Comparison of ENCODE assay signal across 8 cellular contexts in genomic region chr11:117144477-117145392, GRCh38. TPM values are rescaled to one million over a fixed set of nuclear protein-coding genes. Genes with fewer than 3 reads are reported as not detected.
DNase-seq lines count a peak whose midpoint lies in the region; ATAC-seq, FAIRE-seq and TF ChIP-seq lines count a peak whose summit lies in the region.

No MANE protein-coding gene starts in this region.

- TF ChIP-seq POLR2A in HepG2 (IDR thresholded peaks at IDR 0.05; ENCODE audit: insufficient read depth in 1 of 2, low read depth in 2 of 2, low read length in 2 of 2) = no peak

- ATAC-seq in activated CD4-positive, CD25-positive, alpha-beta regulatory T cell treated with anti-CD3 and anti-CD28 coated beads, Interleukin-2, amount 50 U/mL, for 24 hours = peak; percentile 42 to 56
- ATAC-seq in HepG2 = peak; percentile 82

- POLR2A ChIA-PET in HepG2 (lab: Yijun Ruan, JAX) = interaction anchor here (0.7 to 4.4 kb wide), 18 partner anchors 11 to 371 kb away, joined by 3 to 41 read pairs (median 6); partner anchors contain the start of genes APOA1, APOC3, BUD13 and CEP164

- H3K79me2 ChIP-seq in HepG2 (ENCODE audit: insufficient read depth, low read length) = peaks cover 51% of the 10 kb centered on the region

- H2AFZ ChIP-seq in HepG2 (ENCODE audit: low read length) = no peak overlapping the region

- CTCF ChIA-PET in HepG2 (lab: Yijun Ruan, JAX; ENCODE audit: low intra/inter-chr PET ratio, low total read pairs) = no interaction called here

- H4K20me1 ChIP-seq in HepG2 (ENCODE audit: insufficient read depth, low read length) = peaks cover 42% of the 10 kb centered on the region

- H3K9me3 ChIP-seq in HepG2 (ENCODE audit: low read length) = no peaks in the 10 kb centered on the region

- under 1% methylated on average over 24 of the region's 62 CpGs for WGBS in HepG2 (ENCODE audit: low lambda C conversion rate)

- H3K4me1 Mint-ChIP-seq in HFFc6 (ENCODE audit: low read depth) = peaks cover 42% of the 10 kb centered on the region

- intact Hi-C loops in HepG2 (cut with micrococcal nuclease; ENCODE audit: unreplicated experiment) = no loop called here

- H3K27ac ChIP-seq in HepG2 (ENCODE audit: extremely low read length, insufficient read depth, low read length) = peak overlapping the region; percentile 62

- DNase-seq in NK-92 treated with Interleukin-12 subunit alpha and Interleukin-12 subunit beta, amount 100 ng/mL, for 24 hours (lab: John Stamatoyannopoulos, UW) = peak; percentile 73
- DNase-seq in NK-92 (lab: John Stamatoyannopoulos, UW; ENCODE audit: unreplicated experiment) (no peak), HFFc6 (peak; percentile 71), M059J (ENCODE audit: low read depth) (peak; percentile 87), ecto neural progenitor cell (ENCODE audit: low spot score) (peak; percentile 47), HepG2 (ENCODE audit: low spot score) (peak; percentile 64)
- DNase-seq in stimulated activated CD8-positive, alpha-beta memory T cell treated with anti-CD3 and anti-CD28 coated beads, Interleukin-2, amount 100 ng/mL, for 48 hours (ENCODE audit: low read depth in 2 of 2) = peak; percentile 28 to 40

- peak overlapping the region; percentile 95 for H3K27ac Mint-ChIP-seq in HFFc6

- no peak for TF ChIP-seq CTCF in HFFc6 (IDR thresholded peaks at IDR 0.05)
- no peak; the same call in 1 of the 2 replicates for TF ChIP-seq CTCF in HepG2 (CRISPR knock-in tag; IDR thresholded peaks at IDR 0.05)

- H3K4me3 Mint-ChIP-seq in HFFc6 = peak overlapping the region; percentile 99

- peaks cover 5 to 19% of the 10 kb centered on the region in 2 experiments for H3K36me3 ChIP-seq in HepG2 (replicated peaks in 1 of 2; ENCODE audit: control insufficient read depth in 1 of 2, insufficient read depth in 2 of 2, low read length in 2 of 2)

- H3K4me1 ChIP-seq in HepG2 (ENCODE audit: insufficient read depth, low read length) = peaks cover 23% of the 10 kb centered on the region

- in situ Hi-C loops in HepG2 (cut with HindIII; ENCODE audit: extremely low pct_ligation_motif_present, low pct_unique_long_range_greater_than_20kb) = no loop called here

- BruUV-seq in HepG2 (replicated peaks; lab: Mats Ljungman, UMichigan) = no TSS peak

- H3K4me3 ChIP-seq in HepG2 (replicated peaks in 1 of 3; ENCODE audit: insufficient read depth in 1 of 3, low read depth in 2 of 3, low read length in 3 of 3) = peak overlapping the region; percentile 86 to 97 (median 94)

- H3K9ac ChIP-seq in HepG2 (ENCODE audit: insufficient read depth, low read depth, low read length) = peak overlapping the region; percentile 76

- peaks cover 2% of the 10 kb centered on the region; the same call in 1 of the 2 replicates for H3K27me3 Mint-ChIP-seq in HFFc6 (ENCODE audit: insufficient read depth)

- no peak for TF ChIP-seq RAD21 in HepG2 (CRISPR knock-in tag; IDR thresholded peaks at IDR 0.05)

- FAIRE-seq in HepG2 (lab: Jason Lieb, UNC) = no peak

- peak overlapping the region; percentile 88 for H3K4me2 ChIP-seq in HepG2 (ENCODE audit: low read depth, low read length)

- no peaks in the 10 kb centered on the region for H3K9me3 Mint-ChIP-seq in HFFc6

- no peak for TF ChIP-seq EP300 in HepG2 (IDR thresholded peaks at IDR 0.05; ENCODE audit: low read depth in 2 of 2, low read length in 2 of 2)
- no peak for TF ChIP-seq EP300 in HepG2 (CRISPR knock-in tag; IDR thresholded peaks at IDR 0.05; ENCODE audit: borderline replicate concordance)

- H3K27me3 ChIP-seq in HepG2 (ENCODE audit: control insufficient read depth in 1 of 2, insufficient read depth in 2 of 2, low read length in 2 of 2) = no peaks in the 10 kb centered on the region; a peak in 1 of 5 replicates

- peaks cover 29% of the 10 kb centered on the region for H3K36me3 Mint-ChIP-seq in HFFc6 (ENCODE audit: low read depth)

RNA-seq across cellular contexts. Expression of gene PAFAH1B2, which starts 0.6 kb away (rescaled TPM):
- 100 to 1,000 TPM; 113 to 130 (median 122) TPM for total RNA-seq in HFFc6 (2021; fragmentation: NEBNext Ultra II Directional; extraction: Animal tissue kit (Norgen Biotek cat#: 25700))
- total RNA-seq in M059J (2014; rRNA removed; shearing (Covaris generic)) = 104 and 152 TPM in 2 replicates
- total RNA-seq in HepG2 (2016; rRNA removed; fragmentation: Illumina TruSeq; extraction: Trizol) = 104 and 178 TPM in 2 replicates
- 34.4 and 37.3 TPM in 2 replicates for total RNA-seq in HepG2 (2016; cell fraction: cytosol; rRNA removed; fragmentation: Illumina TruSeq; extraction: Trizol; ENCODE audit: low read depth)
- total RNA-seq in HepG2 (2016; cell fraction: insoluble cytoplasmic fraction; rRNA removed; fragmentation: Illumina TruSeq; extraction: Trizol) = 107 and 164 TPM in 2 replicates
- 37.1 and 43.1 TPM in 2 replicates for total RNA-seq in HepG2 (2016; cell fraction: membrane; rRNA removed; fragmentation: Illumina TruSeq; extraction: Trizol)
- 42.3 and 46.9 TPM in 2 replicates for total RNA-seq in HepG2 (2016; cell fraction: nucleus; rRNA removed; fragmentation: Illumina TruSeq; extraction: Trizol)
- 27.0 and 28.8 TPM in 2 replicates for polyA plus RNA-seq in HepG2 (2011; rRNA removed)
- polyA plus RNA-seq in HepG2 (2011; cell fraction: cytosol; rRNA removed) = 21.8 and 24.3 TPM in 2 replicates
- polyA plus RNA-seq in HepG2 (2011; cell fraction: nucleus; rRNA removed) = 15.1 and 15.4 TPM in 2 replicates
- polyA plus RNA-seq in HepG2 (2012) = 23.9 and 26.9 TPM in 2 replicates
- 2.7 and 3.0 TPM in 2 replicates for polyA plus RNA-seq in HepG2 (2016; cell fraction: cytosol; fragmentation: Illumina TruSeq; extraction: Trizol; ENCODE audit: low read depth)
- polyA plus RNA-seq in HepG2 (2016; cell fraction: insoluble cytoplasmic fraction; fragmentation: Illumina TruSeq; extraction: Trizol; ENCODE audit: low read depth) = 70.7 and 75.2 TPM in 2 replicates
- polyA plus RNA-seq in HepG2 (2016; cell fraction: membrane; fragmentation: Illumina TruSeq; extraction: Trizol; ENCODE audit: low read depth) = 12.5 and 14.8 TPM in 2 replicates
- polyA plus RNA-seq in HepG2 (2016; cell fraction: nucleus; fragmentation: Illumina TruSeq; extraction: Trizol; ENCODE audit: insufficient read depth, low read depth) = 26.9 and 30.3 TPM in 2 replicates
- 84.0 and 119 TPM in 2 replicates for polyA minus RNA-seq in HepG2 (2011; rRNA and poly(A)+ RNA removed; ENCODE audit: low replicate concordance)
- 68.8 and 69.8 TPM in 2 replicates for polyA minus RNA-seq in HepG2 (2011; cell fraction: cytosol; rRNA and poly(A)+ RNA removed)
- 42.0 and 56.1 TPM in 2 replicates for polyA minus RNA-seq in HepG2 (2011; cell fraction: nucleus; rRNA and poly(A)+ RNA removed)

RNA-seq across cellular contexts. Expression of gene SIDT2, which starts 33.8 kb away (rescaled TPM):
- total RNA-seq in HFFc6 (2021; fragmentation: NEBNext Ultra II Directional; extraction: Animal tissue kit (Norgen Biotek cat#: 25700)) = 10 to 100 TPM; 33.9 to 53.9 (median 37.7) TPM
- 13.6 and 20.1 TPM in 2 replicates for total RNA-seq in M059J (2014; rRNA removed; shearing (Covaris generic))
- total RNA-seq in HepG2 (2016; rRNA removed; fragmentation: Illumina TruSeq; extraction: Trizol) = 6.8 and 11.5 TPM in 2 replicates
- 8.7 and 10.3 TPM in 2 replicates for total RNA-seq in HepG2 (2016; cell fraction: cytosol; rRNA removed; fragmentation: Illumina TruSeq; extraction: Trizol; ENCODE audit: low read depth)
- 6.4 and 12.0 TPM in 2 replicates for total RNA-seq in HepG2 (2016; cell fraction: insoluble cytoplasmic fraction; rRNA removed; fragmentation: Illumina TruSeq; extraction: Trizol)
- 8.6 and 9.5 TPM in 2 replicates for total RNA-seq in HepG2 (2016; cell fraction: membrane; rRNA removed; fragmentation: Illumina TruSeq; extraction: Trizol)
- total RNA-seq in HepG2 (2016; cell fraction: nucleus; rRNA removed; fragmentation: Illumina TruSeq; extraction: Trizol) = 15.6 and 17.2 TPM in 2 replicates
- 26.8 and 28.0 TPM in 2 replicates for polyA plus RNA-seq in HepG2 (2011; rRNA removed)
- 10.5 and 14.3 TPM in 2 replicates for polyA plus RNA-seq in HepG2 (2011; cell fraction: cytosol; rRNA removed)
- 82.0 and 109 TPM in 2 replicates for polyA plus RNA-seq in HepG2 (2011; cell fraction: nucleus; rRNA removed)
- 15.1 and 15.4 TPM in 2 replicates for polyA plus RNA-seq in HepG2 (2012)
- polyA plus RNA-seq in HepG2 (2016; cell fraction: cytosol; fragmentation: Illumina TruSeq; extraction: Trizol; ENCODE audit: low read depth) = 1.9 and 2.2 TPM in 2 replicates
- 7.8 and 8.9 TPM in 2 replicates for polyA plus RNA-seq in HepG2 (2016; cell fraction: insoluble cytoplasmic fraction; fragmentation: Illumina TruSeq; extraction: Trizol; ENCODE audit: low read depth)
- polyA plus RNA-seq in HepG2 (2016; cell fraction: membrane; fragmentation: Illumina TruSeq; extraction: Trizol; ENCODE audit: low read depth) = 6.0 and 6.6 TPM in 2 replicates
- polyA plus RNA-seq in HepG2 (2016; cell fraction: nucleus; fragmentation: Illumina TruSeq; extraction: Trizol; ENCODE audit: insufficient read depth, low read depth) = 24.9 and 26.7 TPM in 2 replicates
- polyA minus RNA-seq in HepG2 (2011; rRNA and poly(A)+ RNA removed; ENCODE audit: low replicate concordance) = 25.1 and 71.4 TPM in 2 replicates
- polyA minus RNA-seq in HepG2 (2011; cell fraction: cytosol; rRNA and poly(A)+ RNA removed) = 11.7 and 19.1 TPM in 2 replicates
- 32.3 and 34.8 TPM in 2 replicates for polyA minus RNA-seq in HepG2 (2011; cell fraction: nucleus; rRNA and poly(A)+ RNA removed)

RNA-seq across cellular contexts. Expression of gene SIK3, which starts 46.5 kb away (rescaled TPM):
- 10 to 100 TPM; 15.6 to 23.3 (median 19.9) TPM for total RNA-seq in HFFc6 (2021; fragmentation: NEBNext Ultra II Directional; extraction: Animal tissue kit (Norgen Biotek cat#: 25700))
- 9.6 and 11.0 TPM in 2 replicates for total RNA-seq in M059J (2014; rRNA removed; shearing (Covaris generic))
- 9.8 and 11.3 TPM in 2 replicates for total RNA-seq in HepG2 (2016; rRNA removed; fragmentation: Illumina TruSeq; extraction: Trizol)
- 6.0 and 6.1 TPM in 2 replicates for total RNA-seq in HepG2 (2016; cell fraction: cytosol; rRNA removed; fragmentation: Illumina TruSeq; extraction: Trizol; ENCODE audit: low read depth)
- 9.5 and 11.9 TPM in 2 replicates for total RNA-seq in HepG2 (2016; cell fraction: insoluble cytoplasmic fraction; rRNA removed; fragmentation: Illumina TruSeq; extraction: Trizol)
- 9.6 and 12.4 TPM in 2 replicates for total RNA-seq in HepG2 (2016; cell fraction: membrane; rRNA removed; fragmentation: Illumina TruSeq; extraction: Trizol)
- 23.0 and 23.2 TPM in 2 replicates for total RNA-seq in HepG2 (2016; cell fraction: nucleus; rRNA removed; fragmentation: Illumina TruSeq; extraction: Trizol)
- polyA plus RNA-seq in HepG2 (2011; rRNA removed) = 5.7 and 8.0 TPM in 2 replicates
- polyA plus RNA-seq in HepG2 (2011; cell fraction: cytosol; rRNA removed) = 4.5 and 4.9 TPM in 2 replicates
- polyA plus RNA-seq in HepG2 (2011; cell fraction: nucleus; rRNA removed) = 27.4 and 30.5 TPM in 2 replicates
- polyA plus RNA-seq in HepG2 (2012) = 16.2 and 16.5 TPM in 2 replicates
- 2.3 and 2.6 TPM in 2 replicates for polyA plus RNA-seq in HepG2 (2016; cell fraction: cytosol; fragmentation: Illumina TruSeq; extraction: Trizol; ENCODE audit: low read depth)
- polyA plus RNA-seq in HepG2 (2016; cell fraction: insoluble cytoplasmic fraction; fragmentation: Illumina TruSeq; extraction: Trizol; ENCODE audit: low read depth) = 8.4 and 11.2 TPM in 2 replicates
- polyA plus RNA-seq in HepG2 (2016; cell fraction: membrane; fragmentation: Illumina TruSeq; extraction: Trizol; ENCODE audit: low read depth) = 4.2 and 5.0 TPM in 2 replicates
- polyA plus RNA-seq in HepG2 (2016; cell fraction: nucleus; fragmentation: Illumina TruSeq; extraction: Trizol; ENCODE audit: insufficient read depth, low read depth) = 23.6 and 25.1 TPM in 2 replicates
- polyA minus RNA-seq in HepG2 (2011; rRNA and poly(A)+ RNA removed; ENCODE audit: low replicate concordance) = 13.9 and 17.8 TPM in 2 replicates
- polyA minus RNA-seq in HepG2 (2011; cell fraction: cytosol; rRNA and poly(A)+ RNA removed) = 5.2 and 6.9 TPM in 2 replicates
- 37.6 and 53.8 TPM in 2 replicates for polyA minus RNA-seq in HepG2 (2011; cell fraction: nucleus; rRNA and poly(A)+ RNA removed)

RNA-seq across cellular contexts. Expression of gene TAGLN, which starts 54.4 kb away (rescaled TPM):
- 1,000 to 10,000 TPM; 1,668 to 2,517 (median 1,780) TPM for total RNA-seq in HFFc6 (2021; fragmentation: NEBNext Ultra II Directional; extraction: Animal tissue kit (Norgen Biotek cat#: 25700))
- total RNA-seq in M059J (2014; rRNA removed; shearing (Covaris generic)) = 335 and 409 TPM in 2 replicates
- total RNA-seq in HepG2 (2016; rRNA removed; fragmentation: Illumina TruSeq; extraction: Trizol) = 75.4 and 93.7 TPM in 2 replicates
- total RNA-seq in HepG2 (2016; cell fraction: cytosol; rRNA removed; fragmentation: Illumina TruSeq; extraction: Trizol; ENCODE audit: low read depth) = 15.8 and 16.5 TPM in 2 replicates
- total RNA-seq in HepG2 (2016; cell fraction: insoluble cytoplasmic fraction; rRNA removed; fragmentation: Illumina TruSeq; extraction: Trizol) = 83.7 and 102 TPM in 2 replicates
- total RNA-seq in HepG2 (2016; cell fraction: membrane; rRNA removed; fragmentation: Illumina TruSeq; extraction: Trizol) = 20.1 and 22.3 TPM in 2 replicates
- total RNA-seq in HepG2 (2016; cell fraction: nucleus; rRNA removed; fragmentation: Illumina TruSeq; extraction: Trizol) = 36.8 and 37.1 TPM in 2 replicates
- polyA plus RNA-seq in HepG2 (2011; rRNA removed) = 12.6 and 14.1 TPM in 2 replicates
- polyA plus RNA-seq in HepG2 (2011; cell fraction: cytosol; rRNA removed) = 11.6 and 11.8 TPM in 2 replicates
- polyA plus RNA-seq in HepG2 (2011; cell fraction: nucleus; rRNA removed) = 25.0 and 34.5 TPM in 2 replicates
- 3.6 and 5.8 TPM in 2 replicates for polyA plus RNA-seq in HepG2 (2012)
- polyA plus RNA-seq in HepG2 (2016; cell fraction: cytosol; fragmentation: Illumina TruSeq; extraction: Trizol; ENCODE audit: low read depth) = 19.4 and 20.0 TPM in 2 replicates
- 110 TPM in 2 replicates for polyA plus RNA-seq in HepG2 (2016; cell fraction: insoluble cytoplasmic fraction; fragmentation: Illumina TruSeq; extraction: Trizol; ENCODE audit: low read depth)
- polyA plus RNA-seq in HepG2 (2016; cell fraction: membrane; fragmentation: Illumina TruSeq; extraction: Trizol; ENCODE audit: low read depth) = 20.4 and 20.8 TPM in 2 replicates
- 55.4 and 61.9 TPM in 2 replicates for polyA plus RNA-seq in HepG2 (2016; cell fraction: nucleus; fragmentation: Illumina TruSeq; extraction: Trizol; ENCODE audit: insufficient read depth, low read depth)
- 1.5 and 8.0 TPM in 2 replicates for polyA minus RNA-seq in HepG2 (2011; rRNA and poly(A)+ RNA removed; ENCODE audit: low replicate concordance)
- 2.4 and 3.3 TPM in 2 replicates for polyA minus RNA-seq in HepG2 (2011; cell fraction: cytosol; rRNA and poly(A)+ RNA removed)
- 5.0 and 7.5 TPM in 2 replicates for polyA minus RNA-seq in HepG2 (2011; cell fraction: nucleus; rRNA and poly(A)+ RNA removed)
